Comparison of ENCODE assay signal across 24 cellular contexts in genomic region chr7:95436407-95436806, GRCh38. TPM values are rescaled to one million over a fixed set of nuclear protein-coding genes. Genes with fewer than 3 reads are reported as not detected.
DNase-seq lines count a peak whose midpoint lies in the region; ATAC-seq, FAIRE-seq and TF ChIP-seq lines count a peak whose summit lies in the region.
"Had no signal": no experiment of that assay in that cellular context is flagged by ENCODE, and none has a peak within 500 bp of the region (broad histone marks: within the 10 kb centered on the region; RNA-seq: fewer than 3 reads in every experiment).

No MANE protein-coding gene starts in this region.

- no peak overlapping the region for H3K4me3 ChIP-seq in endothelial cell of umbilical vein (replicated peaks in 1 of 3; ENCODE audit: insufficient read depth in 1 of 3, low read depth in 1 of 3, low read length in 3 of 3)

- no peak for TF ChIP-seq POLR2A in endothelial cell of umbilical vein (IDR thresholded peaks at IDR 0.05; ENCODE audit: low read depth, low read length)

- peaks cover 22% of the 10 kb centered on the region for H3K79me2 ChIP-seq in endothelial cell of umbilical vein (ENCODE audit: control insufficient read depth, insufficient read depth, low read length)

- H3K36me3 ChIP-seq in endothelial cell of umbilical vein (ENCODE audit: control insufficient read depth in 2 of 2, extremely low read depth in 1 of 2, insufficient read depth in 2 of 2, low read length in 2 of 2): no peaks in the 10 kb centered on the region

- peak overlapping the region; percentile 55 for H2AFZ ChIP-seq in endothelial cell of umbilical vein (ENCODE audit: low read depth, low read length)

- H3K27me3 ChIP-seq in endothelial cell of umbilical vein (ENCODE audit: control insufficient read depth in 2 of 2, insufficient read depth in 2 of 2, low read length in 2 of 2): no peaks in the 10 kb centered on the region

- H3K27me3 Mint-ChIP-seq in natural killer cell (ENCODE audit: low read depth in 2 of 2) (peaks cover 0 to 2% of the 10 kb centered on the region in 2 donors), nephron progenitor cell (ENCODE audit: low read depth, poor library complexity) (no peaks in the 10 kb centered on the region)
- H3K27me3 Mint-ChIP-seq in natural killer cell treated with Interleukin-12 subunit alpha and Interleukin-12 subunit beta and Interleukin-15 and Interleukin-18, amount 100 ng/mL, for 72 hours: no peaks in the 10 kb centered on the region

- no peak overlapping the region for H3K27ac Mint-ChIP-seq in natural killer cell
- no peak overlapping the region for H3K27ac Mint-ChIP-seq in natural killer cell treated with Interleukin-12 subunit alpha and Interleukin-12 subunit beta and Interleukin-15 and Interleukin-18, amount 100 ng/mL, for 72 hours
- no peak overlapping the region for H3K27ac Mint-ChIP-seq in nephron progenitor cell
- H3K27ac Mint-ChIP-seq: H9 had no signal

- H3K9me1 ChIP-seq in endothelial cell of umbilical vein (replicated peaks; ENCODE audit: control insufficient read depth, extremely low read depth, insufficient read depth, low read length): no peaks in the 10 kb centered on the region

- peaks cover 18% of the 10 kb centered on the region for H3K4me1 ChIP-seq in endothelial cell of umbilical vein (ENCODE audit: control insufficient read depth, extremely low read depth, insufficient read depth, low read length)

- no peaks in the 10 kb centered on the region for H4K20me1 ChIP-seq in endothelial cell of umbilical vein (replicated peaks; ENCODE audit: control insufficient read depth, extremely low read depth, insufficient read depth, low read length)

- no peak overlapping the region for H3K9ac ChIP-seq in endothelial cell of umbilical vein (replicated peaks; ENCODE audit: extremely low read depth, insufficient read depth, low read length)

- peak overlapping the region; percentile 60 for H3K4me3 Mint-ChIP-seq in natural killer cell
- no peak overlapping the region for H3K4me3 Mint-ChIP-seq in natural killer cell treated with Interleukin-12 subunit alpha and Interleukin-12 subunit beta and Interleukin-15 and Interleukin-18, amount 100 ng/mL, for 72 hours
- H3K4me3 Mint-ChIP-seq in nephron progenitor cell: peak overlapping the region; percentile 67
- H3K4me3 Mint-ChIP-seq: H9 had no signal

- peak overlapping the region; percentile 21 for H3K4me2 ChIP-seq in endothelial cell of umbilical vein (ENCODE audit: insufficient read depth, low read length)

- no peak for DNase-seq in natural killer cell
- no peak for DNase-seq in natural killer cell treated with Interleukin-12 subunit alpha and Interleukin-12 subunit beta and Interleukin-15 and Interleukin-18, amount 100 ng/mL, for 72 hours (ENCODE audit: low spot score)
- DNase-seq in endothelial cell of umbilical vein (ENCODE audit: low read depth, low spot score): no peak
- DNase-seq in nephron progenitor cell: no peak
- DNase-seq in effector CD8-positive, alpha-beta T cell (lab: John Stamatoyannopoulos, UW): no peak
- no peak for DNase-seq in urothelium cell line (ENCODE audit: low spot score)
- DNase-seq in activated T-cell treated with anti-CD3 and anti-CD28 coated beads for 4 hours: no peak
- no peak for DNase-seq in NCI-H82 (lab: John Stamatoyannopoulos, UW)
- DNase-seq: 8988T, DMS 273 treated with DMSO at 0.1 percent for 48 hours, GF-D8, H9, IMR-90, Kasumi-1, MV-4-11, NCI-H1417 treated with DMSO at 0.1 percent for 48 hours, NCI-H2029, NCI-H2171, NCI-H446 treated with DMSO at 0.1 percent for 48 hours had no signal

- no peak for ATAC-seq in natural killer cell
- no peak for ATAC-seq in natural killer cell treated with Interleukin-12 subunit alpha and Interleukin-12 subunit beta and Interleukin-15 and Interleukin-18, amount 100 ng/mL, for 72 hours
- ATAC-seq: Panc1 had no signal

- POLR2A ChIA-PET in endothelial cell of umbilical vein (lab: Charles Lee): interaction anchor here (0.6 kb wide), 1 partner anchor 64 kb away, joined by 5 read pairs; no protein-coding TSS in a partner anchor

- TF ChIP-seq CTCF in natural killer cell (IDR thresholded peaks at IDR 0.05) (no peak), endothelial cell of umbilical vein (IDR thresholded peaks at IDR 0.05; ENCODE audit: extremely low read depth in 1 of 2, insufficient read depth in 1 of 2, low read depth in 1 of 2, low read length in 2 of 2) (no peak), nephron progenitor cell (IDR thresholded peaks at IDR 0.05) (no peak)

- no peaks in the 10 kb centered on the region for H3K9me3 ChIP-seq in endothelial cell of umbilical vein (replicated peaks; ENCODE audit: control insufficient read depth, insufficient read depth, low read length)

- FAIRE-seq in endothelial cell of umbilical vein (lab: Jason Lieb, UNC) (no peak), urothelium cell line (lab: Jason Lieb, UNC) (no peak)
- FAIRE-seq: GM12891 had no signal

- dilution Hi-C loops in endothelial cell of umbilical vein (cut with MboI; ENCODE audit: extremely low pct_ligation_motif_present, low sequenced_read_pairs): no loop called here

- H3K27ac ChIP-seq in endothelial cell of umbilical vein (ENCODE audit: insufficient read depth, low read depth, low read length): no peak overlapping the region

- CTCF ChIA-PET in endothelial cell of umbilical vein (lab: Charles Lee): interaction anchor here (0.7 to 1.6 kb wide), 5 partner anchors 9 to 255 kb away, joined by 3 to 7 read pairs (median 5); no protein-coding TSS in a partner anchor

- no peaks in the 10 kb centered on the region for H3K9me3 Mint-ChIP-seq in natural killer cell
- H3K9me3 Mint-ChIP-seq in natural killer cell treated with Interleukin-12 subunit alpha and Interleukin-12 subunit beta and Interleukin-15 and Interleukin-18, amount 100 ng/mL, for 72 hours: no peaks in the 10 kb centered on the region
- no peaks in the 10 kb centered on the region for H3K9me3 Mint-ChIP-seq in nephron progenitor cell
- H3K9me3 Mint-ChIP-seq: H9 had no signal

- BruUV-seq in endothelial cell of umbilical vein (replicated peaks; lab: Mats Ljungman, UMichigan): no TSS peak

- intact Hi-C loops in natural killer cell (cut with micrococcal nuclease): no loop called here
- intact Hi-C loops in endothelial cell of umbilical vein (cut with micrococcal nuclease): loop anchor here (10.0 kb wide), 1 partner anchor 438 kb away; no protein-coding TSS in a partner anchor

- H3K36me3 Mint-ChIP-seq in natural killer cell (no peaks in the 10 kb centered on the region), nephron progenitor cell (ENCODE audit: low read depth) (peaks cover 27% of the 10 kb centered on the region)
- no peaks in the 10 kb centered on the region for H3K36me3 Mint-ChIP-seq in natural killer cell treated with Interleukin-12 subunit alpha and Interleukin-12 subunit beta and Interleukin-15 and Interleukin-18, amount 100 ng/mL, for 72 hours

- peaks cover 24 to 26% of the 10 kb centered on the region in 2 donors for H3K4me1 Mint-ChIP-seq in natural killer cell
- H3K4me1 Mint-ChIP-seq in natural killer cell treated with Interleukin-12 subunit alpha and Interleukin-12 subunit beta and Interleukin-15 and Interleukin-18, amount 100 ng/mL, for 72 hours (ENCODE audit: low read depth in 2 of 2): peaks cover 13 to 17% of the 10 kb centered on the region in 2 donors
- peaks cover 60% of the 10 kb centered on the region for H3K4me1 Mint-ChIP-seq in nephron progenitor cell

TF ChIP-seq in endothelial cell of umbilical vein, 7 proteins besides CTCF, POLR2A, EP300 and RAD21 (continues in another document):
- TF ChIP-seq GATA2 (IDR thresholded peaks at IDR 0.05; ENCODE audit: insufficient read depth, insufficient read length, low read depth, low read length) (no peak), JUN (IDR thresholded peaks at IDR 0.05; ENCODE audit: borderline replicate concordance, insufficient read depth, insufficient read length, low read depth) (no peak), POLR2AphosphoS5 (IDR thresholded peaks at IDR 0.05; ENCODE audit: insufficient read depth, low read depth, low read length) (no peak)

RNA-seq across cellular contexts. Expression of gene PON2, which starts 1.6 kb away (rescaled TPM):
- total RNA-seq in natural killer cell: 10 to 100 TPM; 26.6 to 35.7 (median 35.6) TPM
- 10 to 100 TPM; 17.6 to 18.0 TPM for total RNA-seq in natural killer cell treated with Interleukin-12 subunit alpha and Interleukin-12 subunit beta and Interleukin-15 and Interleukin-18, amount 100 ng/mL, for 72 hours
- total RNA-seq in endothelial cell of umbilical vein: 125 and 134 TPM in 2 replicates
- 99.0 and 110 TPM in 2 replicates for polyA plus RNA-seq in endothelial cell of umbilical vein
- 103 and 111 TPM in 2 replicates for polyA plus RNA-seq in endothelial cell of umbilical vein (2011; cell fraction: cytosol; rRNA removed)
- polyA plus RNA-seq in endothelial cell of umbilical vein (2011; cell fraction: nucleus; rRNA removed): 184 and 235 TPM in 2 replicates
- 127 and 147 TPM in 2 replicates for polyA plus RNA-seq in endothelial cell of umbilical vein (2012)
- 52.3 and 59.6 TPM in 2 replicates for polyA minus RNA-seq in endothelial cell of umbilical vein
- 50.7 TPM for polyA minus RNA-seq in endothelial cell of umbilical vein (2011; cell fraction: cytosol; rRNA and poly(A)+ RNA removed)
- polyA minus RNA-seq in endothelial cell of umbilical vein (2011; cell fraction: nucleus; rRNA and poly(A)+ RNA removed): 80.1 and 107 TPM in 2 replicates

RNA-seq across cellular contexts. Expression of gene PON3, which starts 40.2 kb away (rescaled TPM):
- not detected for total RNA-seq in natural killer cell
- total RNA-seq in natural killer cell treated with Interleukin-12 subunit alpha and Interleukin-12 subunit beta and Interleukin-15 and Interleukin-18, amount 100 ng/mL, for 72 hours: not detected
- total RNA-seq in endothelial cell of umbilical vein: 2.0 and 3.4 TPM in 2 replicates
- polyA plus RNA-seq in endothelial cell of umbilical vein: 0.62 and 0.83 TPM in 2 replicates
- 0.32 and 0.37 TPM in 2 replicates for polyA plus RNA-seq in endothelial cell of umbilical vein (2011; cell fraction: cytosol; rRNA removed)
- 5.5 and 6.9 TPM in 2 replicates for polyA plus RNA-seq in endothelial cell of umbilical vein (2011; cell fraction: nucleus; rRNA removed)
- not detected in 2 replicates for polyA plus RNA-seq in endothelial cell of umbilical vein (2012)
- 0.34 and 2.2 TPM in 2 replicates for polyA minus RNA-seq in endothelial cell of umbilical vein
- not detected for polyA minus RNA-seq in endothelial cell of umbilical vein (2011; cell fraction: cytosol; rRNA and poly(A)+ RNA removed)
- 4.7 and 5.2 TPM in 2 replicates for polyA minus RNA-seq in endothelial cell of umbilical vein (2011; cell fraction: nucleus; rRNA and poly(A)+ RNA removed)
- total RNA-seq: Daoy, H9, IMR-90, SK-MEL-5 had no signal
- polyA plus RNA-seq: BJ, IMR-90 had no signal

RNA-seq across cellular contexts. Expression of gene ASB4, which starts 49.3 kb away (rescaled TPM):
- total RNA-seq in natural killer cell (not detected), endothelial cell of umbilical vein (not detected in 2 replicates)
- total RNA-seq in natural killer cell treated with Interleukin-12 subunit alpha and Interleukin-12 subunit beta and Interleukin-15 and Interleukin-18, amount 100 ng/mL, for 72 hours: not detected
- not detected in 2 replicates for polyA plus RNA-seq in endothelial cell of umbilical vein
- polyA plus RNA-seq in endothelial cell of umbilical vein (2011; cell fraction: cytosol; rRNA removed): not detected in 2 replicates
- polyA plus RNA-seq in endothelial cell of umbilical vein (2011; cell fraction: nucleus; rRNA removed): not detected in 2 replicates
- polyA plus RNA-seq in endothelial cell of umbilical vein (2012): not detected in 2 replicates
- not detected in 2 replicates for polyA minus RNA-seq in endothelial cell of umbilical vein
- not detected for polyA minus RNA-seq in endothelial cell of umbilical vein (2011; cell fraction: cytosol; rRNA and poly(A)+ RNA removed)
- not detected in 2 replicates for polyA minus RNA-seq in endothelial cell of umbilical vein (2011; cell fraction: nucleus; rRNA and poly(A)+ RNA removed)
- total RNA-seq: H9, IMR-90 had no signal
- polyA plus RNA-seq: BJ, IMR-90 had no signal
